ENCODE assay signal across 13 cellular contexts in genomic region chr7:130349911-130350782, GRCh38. TPM values are rescaled to one million over a fixed set of nuclear protein-coding genes. Genes with fewer than 3 reads are reported as not detected.
DNase-seq lines count a peak whose midpoint lies in the region; ATAC-seq, FAIRE-seq and TF ChIP-seq lines count a peak whose summit lies in the region.
"Had no signal": no experiment of that assay in that cellular context is flagged by ENCODE, and none has a peak within 500 bp of the region (broad histone marks: within the 10 kb centered on the region; RNA-seq: fewer than 3 reads in every experiment).

No MANE protein-coding gene starts in this region.

- H3K9me3 ChIP-seq in right cardiac atrium (ENCODE audit: control insufficient read depth, low read length): no peaks in the 10 kb centered on the region
- H3K9me3 ChIP-seq: mucosa of descending colon had no signal

- no peak for FAIRE-seq in GM12891 (lab: Jason Lieb, UNC)

- no peaks in the 10 kb centered on the region for H3K27me3 ChIP-seq in right cardiac atrium (ENCODE audit: control insufficient read depth, insufficient read depth)

- H3K9me3 Mint-ChIP-seq in T-helper 1 cell treated with Interleukin-12 subunit alpha and Interleukin-12 subunit beta and Interleukin-4 antibody, amounts not matched to agents 30 μg/mL and 1 μg/mL, for 36 hours: no peaks in the 10 kb centered on the region
- H3K9me3 Mint-ChIP-seq in activated T-helper 17 cell treated with anti-CD3 and anti-CD28 coated beads, Interleukin-2, amount 50 U/mL, for 72 hours: no peaks in the 10 kb centered on the region
- no peaks in the 10 kb centered on the region for H3K9me3 Mint-ChIP-seq in type B pancreatic cell
- H3K9me3 Mint-ChIP-seq in activated CD8-positive, alpha-beta T cell treated with anti-CD3 and anti-CD28 coated beads, Interleukin-2, amount 10 ng/mL, durations not matched to agents 7 days and 5 days (ENCODE audit: insufficient read depth): no peaks in the 10 kb centered on the region
- H3K9me3 Mint-ChIP-seq: activated T-helper 2 cell treated with anti-CD3 and anti-CD28 coated beads, Interferon-gamma antibody, Interleukin-2, Interleukin-4, amounts not matched to agents 10 μg/mL and 5 μg/mL and 100 μg/mL, durations not matched to agents 14 hours and 24 hours and 36 hours; HFFc6 had no signal

- H3K27ac ChIP-seq in right cardiac atrium (ENCODE audit: low read length): peak overlapping the region; percentile 66

- CTCF ChIA-PET in activated CD8-positive, alpha-beta T cell treated with anti-CD3 and anti-CD28 coated beads, Interleukin-2, amount 10 ng/mL, durations not matched to agents 7 days and 5 days (lab: Charles Lee): no interaction called here

- H3K36me3 Mint-ChIP-seq in T-helper 1 cell treated with Interleukin-12 subunit alpha and Interleukin-12 subunit beta and Interleukin-4 antibody, amounts not matched to agents 30 μg/mL and 1 μg/mL, for 36 hours (ENCODE audit: low read depth): no peaks in the 10 kb centered on the region
- H3K36me3 Mint-ChIP-seq in activated T-helper 17 cell treated with anti-CD3 and anti-CD28 coated beads, Interleukin-2, amount 50 U/mL, for 72 hours (ENCODE audit: low read depth): no peaks in the 10 kb centered on the region
- no peaks in the 10 kb centered on the region for H3K36me3 Mint-ChIP-seq in type B pancreatic cell
- no peaks in the 10 kb centered on the region for H3K36me3 Mint-ChIP-seq in activated CD8-positive, alpha-beta T cell treated with anti-CD3 and anti-CD28 coated beads, Interleukin-2, amount 10 ng/mL, durations not matched to agents 7 days and 5 days (ENCODE audit: low read depth)

- H3K4me1 Mint-ChIP-seq in T-helper 1 cell treated with Interleukin-12 subunit alpha and Interleukin-12 subunit beta and Interleukin-4 antibody, amounts not matched to agents 30 μg/mL and 1 μg/mL, for 36 hours (ENCODE audit: low read depth): peaks cover 9% of the 10 kb centered on the region
- peaks cover 23% of the 10 kb centered on the region for H3K4me1 Mint-ChIP-seq in activated T-helper 17 cell treated with anti-CD3 and anti-CD28 coated beads, Interleukin-2, amount 50 U/mL, for 72 hours
- H3K4me1 Mint-ChIP-seq in type B pancreatic cell (ENCODE audit: unreplicated experiment): peaks cover 61% of the 10 kb centered on the region
- peaks cover 5% of the 10 kb centered on the region for H3K4me1 Mint-ChIP-seq in activated CD8-positive, alpha-beta T cell treated with anti-CD3 and anti-CD28 coated beads, Interleukin-2, amount 10 ng/mL, durations not matched to agents 7 days and 5 days (ENCODE audit: low read depth)

- 70% methylated on average over 16 of the region's 16 CpGs for WGBS in right cardiac atrium

- H3K4me3 Mint-ChIP-seq in T-helper 1 cell treated with Interleukin-12 subunit alpha and Interleukin-12 subunit beta and Interleukin-4 antibody, amounts not matched to agents 30 μg/mL and 1 μg/mL, for 36 hours: no peak overlapping the region
- H3K4me3 Mint-ChIP-seq in activated T-helper 17 cell treated with anti-CD3 and anti-CD28 coated beads, Interleukin-2, amount 50 U/mL, for 72 hours: peak overlapping the region; percentile 62
- H3K4me3 Mint-ChIP-seq in type B pancreatic cell: peak overlapping the region; percentile 57
- H3K4me3 Mint-ChIP-seq in activated CD8-positive, alpha-beta T cell treated with anti-CD3 and anti-CD28 coated beads, Interleukin-2, amount 10 ng/mL, durations not matched to agents 7 days and 5 days: no peak overlapping the region
- H3K4me3 Mint-ChIP-seq: HFFc6 had no signal

- TF ChIP-seq POLR2A in GM12891 (IDR thresholded peaks at IDR 0.05; ENCODE audit: low read depth, low read length): no peak

- no peak overlapping the region for H3K4me3 ChIP-seq in right cardiac atrium (ENCODE audit: low read length)
- H3K4me3 ChIP-seq: mucosa of descending colon had no signal

- POLR2A ChIA-PET in activated CD8-positive, alpha-beta T cell treated with anti-CD3 and anti-CD28 coated beads, Interleukin-2, amount 10 ng/mL, durations not matched to agents 7 days and 5 days (lab: Charles Lee): no interaction called here

- H3K27me3 Mint-ChIP-seq in T-helper 1 cell treated with Interleukin-12 subunit alpha and Interleukin-12 subunit beta and Interleukin-4 antibody, amounts not matched to agents 30 μg/mL and 1 μg/mL, for 36 hours (ENCODE audit: low read depth): no peaks in the 10 kb centered on the region
- H3K27me3 Mint-ChIP-seq in activated T-helper 17 cell treated with anti-CD3 and anti-CD28 coated beads, Interleukin-2, amount 50 U/mL, for 72 hours: peaks cover 28% of the 10 kb centered on the region
- no peaks in the 10 kb centered on the region for H3K27me3 Mint-ChIP-seq in type B pancreatic cell
- no peaks in the 10 kb centered on the region for H3K27me3 Mint-ChIP-seq in activated CD8-positive, alpha-beta T cell treated with anti-CD3 and anti-CD28 coated beads, Interleukin-2, amount 10 ng/mL, durations not matched to agents 7 days and 5 days (ENCODE audit: low read depth)

- ATAC-seq in activated T-helper 17 cell treated with anti-CD3 and anti-CD28 coated beads, Interleukin-2, amount 50 U/mL, for 72 hours (replicated peaks): peak; percentile 59
- ATAC-seq in right cardiac atrium: no peak
- no peak for ATAC-seq in activated CD8-positive, alpha-beta T cell treated with anti-CD3 and anti-CD28 coated beads, Interleukin-2, amount 10 ng/mL, durations not matched to agents 7 days and 5 days
- ATAC-seq: mucosa of descending colon had no signal

- no peak for TF ChIP-seq CTCF in type B pancreatic cell (conservative IDR thresholded peaks at IDR 0.05)

- DNase-seq in T-helper 1 cell: no peak
- no peak for DNase-seq in right cardiac atrium
- DNase-seq in type B pancreatic cell (ENCODE audit: extremely low spot score, unreplicated experiment): no peak
- no peak for DNase-seq in stimulated activated CD4-positive, alpha-beta T cell treated with anti-CD3 and anti-CD28 coated beads, Interleukin-4, amount 100 ng/mL, for 1 hour
- DNase-seq in activated CD8-positive, alpha-beta T cell treated with anti-CD3 and anti-CD28 coated beads, Interleukin-2, amount 10 ng/mL, durations not matched to agents 7 days and 5 days: no peak
- DNase-seq in GM12891 (ENCODE audit: insufficient read length, low spot score): no peak
- DNase-seq: AML-193, HFFc6, mucosa of descending colon, SHP77 treated with DMSO at 0.1 percent for 48 hours had no signal

- no peaks in the 10 kb centered on the region for H3K4me1 ChIP-seq in right cardiac atrium (ENCODE audit: control insufficient read depth, insufficient read depth, low read length)

- H3K27ac Mint-ChIP-seq in T-helper 1 cell treated with Interleukin-12 subunit alpha and Interleukin-12 subunit beta and Interleukin-4 antibody, amounts not matched to agents 30 μg/mL and 1 μg/mL, for 36 hours: peak overlapping the region; percentile 17
- peak overlapping the region; percentile 79 for H3K27ac Mint-ChIP-seq in activated T-helper 17 cell treated with anti-CD3 and anti-CD28 coated beads, Interleukin-2, amount 50 U/mL, for 72 hours
- H3K27ac Mint-ChIP-seq in type B pancreatic cell: peak overlapping the region; percentile 80
- no peak overlapping the region for H3K27ac Mint-ChIP-seq in activated CD8-positive, alpha-beta T cell treated with anti-CD3 and anti-CD28 coated beads, Interleukin-2, amount 10 ng/mL, durations not matched to agents 7 days and 5 days
- H3K27ac Mint-ChIP-seq: activated T-helper 2 cell treated with anti-CD3 and anti-CD28 coated beads, Interferon-gamma antibody, Interleukin-2, Interleukin-4, amounts not matched to agents 10 μg/mL and 5 μg/mL and 100 μg/mL, durations not matched to agents 14 hours and 24 hours and 36 hours; HFFc6 had no signal

- intact Hi-C loops in right cardiac atrium (cut with DNase I): no loop called here

TF ChIP-seq in GM12891, 5 proteins besides CTCF, POLR2A, EP300 and RAD21:
- TF ChIP-seq POU2F2 (IDR thresholded peaks at IDR 0.05; ENCODE audit: low read depth, low read length) (no peak), SPI1 (IDR thresholded peaks at IDR 0.05; ENCODE audit: low read depth, low read length) (no peak), TAF1 (IDR thresholded peaks at IDR 0.05; ENCODE audit: low read depth, low read length) (no peak), POLR2AphosphoS5 (IDR thresholded peaks at IDR 0.05; ENCODE audit: low read depth, low read length) (no peak), PAX5 (IDR thresholded peaks at IDR 0.05; ENCODE audit: insufficient read depth, low read length, severe bottlenecking) (no peak)

RNA-seq across cellular contexts. Expression of gene CPA5, which starts 5.5 kb away (rescaled TPM):
- total RNA-seq in activated T-helper 17 cell treated with anti-CD3 and anti-CD28 coated beads, Interleukin-2, amount 50 U/mL, for 72 hours: 10 to 100 TPM in 1 of 2 donors, 1 to 10 TPM in 1; 3.3 to 27.6 TPM
- total RNA-seq in right cardiac atrium (not detected), type B pancreatic cell (ENCODE audit: low replicate concordance) (0.68 TPM in 1 of 2 replicates, not detected in the other)
- polyA plus RNA-seq in right cardiac atrium: not detected
- under 1 TPM in 1 of 2 experiments, not detected in 1; 0.31 TPM for total RNA-seq in activated CD8-positive, alpha-beta T cell treated with anti-CD3 and anti-CD28 coated beads, Interleukin-2, amount 10 ng/mL, durations not matched to agents 7 days and 5 days
- 2.0 TPM for polyA plus RNA-seq in GM12891 (2012; ENCODE audit: low read depth, missing spikeins)
- total RNA-seq: HFFc6, mucosa of descending colon had no signal

RNA-seq across cellular contexts. Expression of gene CPA1, which starts 30.1 kb away (rescaled TPM):
- not detected for total RNA-seq in activated T-helper 17 cell treated with anti-CD3 and anti-CD28 coated beads, Interleukin-2, amount 50 U/mL, for 72 hours
- total RNA-seq in right cardiac atrium (1 to 10 TPM in 1 of 4 donors, not detected in 3; 1.0 TPM), type B pancreatic cell (ENCODE audit: low replicate concordance) (0.41 TPM in 1 of 2 replicates, not detected in the other)
- 0.36 TPM for polyA plus RNA-seq in right cardiac atrium
- total RNA-seq in activated CD8-positive, alpha-beta T cell treated with anti-CD3 and anti-CD28 coated beads, Interleukin-2, amount 10 ng/mL, durations not matched to agents 7 days and 5 days: not detected
- polyA plus RNA-seq in GM12891 (2012; ENCODE audit: low read depth, missing spikeins): not detected
- total RNA-seq: activated T-helper 2 cell treated with anti-CD3 and anti-CD28 coated beads, Interferon-gamma antibody, Interleukin-2, Interleukin-4, amounts not matched to agents 10 μg/mL and 5 μg/mL and 100 μg/mL, durations not matched to agents 14 hours and 24 hours and 36 hours; HFFc6; mucosa of descending colon had no signal

RNA-seq across cellular contexts. Expression of gene CPA4, which starts 57.2 kb away (rescaled TPM):
- 1 to 10 TPM in 1 of 2 donors, under 1 TPM in 1; 0.22 to 4.1 TPM for total RNA-seq in activated T-helper 17 cell treated with anti-CD3 and anti-CD28 coated beads, Interleukin-2, amount 50 U/mL, for 72 hours
- total RNA-seq in right cardiac atrium (under 1 TPM in 3 of 4 donors, not detected in 1; 0.34 to 0.84 (median 0.65) TPM), type B pancreatic cell (ENCODE audit: low replicate concordance) (7.4 and 17.4 TPM in 2 replicates)
- polyA plus RNA-seq in right cardiac atrium: 0.02 TPM
- not detected for total RNA-seq in activated CD8-positive, alpha-beta T cell treated with anti-CD3 and anti-CD28 coated beads, Interleukin-2, amount 10 ng/mL, durations not matched to agents 7 days and 5 days
- polyA plus RNA-seq in GM12891 (2012; ENCODE audit: low read depth, missing spikeins): 4.7 TPM
- total RNA-seq: activated T-helper 2 cell treated with anti-CD3 and anti-CD28 coated beads, Interferon-gamma antibody, Interleukin-2, Interleukin-4, amounts not matched to agents 10 μg/mL and 5 μg/mL and 100 μg/mL, durations not matched to agents 14 hours and 24 hours and 36 hours; mucosa of descending colon had no signal

Comparison
In these comparisons a context has a peak if more than half of its experiments do, and no peak if none do; other contexts are left out.
1. H3K4me3 Mint-ChIP-seq: peak in activated T-helper 17 cell treated with anti-CD3 and anti-CD28 coated beads, Interleukin-2, amount 50 U/mL, for 72 hours (single experiment) and type B pancreatic cell (single experiment); none in T-helper 1 cell treated with Interleukin-12 subunit alpha and Interleukin-12 subunit beta and Interleukin-4 antibody, amounts not matched to agents 30 μg/mL and 1 μg/mL, for 36 hours (single experiment) and activated CD8-positive, alpha-beta T cell treated with anti-CD3 and anti-CD28 coated beads, Interleukin-2, amount 10 ng/mL, durations not matched to agents 7 days and 5 days (single experiment).